ENCODE assay signal across 7 cellular contexts in the genomic region with DNA sequence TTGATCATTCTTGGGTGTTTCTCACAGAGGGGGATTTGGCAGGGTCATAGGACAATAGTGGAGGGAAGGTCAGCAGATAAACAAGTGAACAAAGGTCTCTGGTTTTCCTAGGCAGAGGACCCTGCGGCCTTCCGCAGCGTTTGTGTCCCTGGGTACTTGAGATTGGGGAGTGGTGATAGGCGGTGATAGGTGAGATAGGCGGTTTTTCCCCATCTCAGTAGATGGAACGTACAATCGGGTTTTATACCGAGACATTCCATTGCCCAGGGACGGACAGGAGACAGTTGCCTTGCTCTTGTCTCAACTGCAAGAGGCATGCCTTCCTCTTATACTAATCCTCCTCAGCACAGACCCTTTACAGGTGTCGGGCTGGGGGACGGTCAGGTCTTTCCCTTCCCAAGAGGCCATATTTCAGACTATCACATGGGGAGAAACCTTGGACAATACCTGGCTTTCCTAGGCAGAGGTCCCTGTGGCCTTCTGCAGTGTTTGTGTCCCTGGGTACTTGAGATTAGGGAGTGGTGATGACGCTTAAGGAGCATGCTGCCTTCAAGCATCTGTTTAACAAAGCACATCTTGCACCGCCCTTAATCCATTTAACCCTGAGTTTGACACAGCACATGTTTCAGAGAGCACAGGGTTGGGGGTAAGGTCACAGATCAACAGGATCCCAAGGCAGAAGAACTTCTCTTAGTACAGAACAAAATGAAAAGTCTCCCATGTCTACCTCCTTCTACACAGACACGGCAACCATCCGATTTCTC.
DNase-seq lines count a peak whose midpoint lies in the region; ATAC-seq and TF ChIP-seq lines count a peak whose summit lies in the region.
"Not testable (repeated sequence)": the region's sequence is repeated elsewhere in the genome, so short reads cannot be mapped to it uniquely, and the experiment has no call there.

No MANE protein-coding gene starts in this region.

- H3K27me3 ChIP-seq in IMR-90 (ENCODE audit: control insufficient read depth, insufficient read depth, low read length); cardiac muscle cell; neural cell (ENCODE audit: insufficient read depth, low read depth, low read length): not testable (repeated sequence)

- peaks cover 51% of the 10 kb centered on the region for H3K4me1 Mint-ChIP-seq in activated CD4-positive, alpha-beta T cell treated with anti-CD3 and anti-CD28 coated beads, Interleukin-2, amount 10 ng/mL, durations not matched to agents 7 days and 5 days
- peaks cover 46% of the 10 kb centered on the region for H3K4me1 Mint-ChIP-seq in activated naive CD8-positive, alpha-beta T cell treated with anti-CD3 and anti-CD28 coated beads, Interleukin-2, amount 10 ng/mL, durations not matched to agents 7 days and 5 days

- not testable (repeated sequence) for H2AK5ac ChIP-seq in IMR-90 (ENCODE audit: low read depth, low read length)

- H3K9me3 ChIP-seq in IMR-90 (ENCODE audit: control insufficient read depth, insufficient read depth, low read length); OCI-LY7 (ENCODE audit: low read length); cardiac muscle cell (ENCODE audit: low read depth); neural cell (ENCODE audit: low read length): not testable (repeated sequence)

- not testable (repeated sequence) for H3K9me3 Mint-ChIP-seq in activated CD4-positive, alpha-beta T cell treated with anti-CD3 and anti-CD28 coated beads, Interleukin-2, amount 10 ng/mL, durations not matched to agents 7 days and 5 days; activated naive CD8-positive, alpha-beta T cell treated with anti-CD3 and anti-CD28 coated beads, Interleukin-2, amount 10 ng/mL, durations not matched to agents 7 days and 5 days

- H3F3A ChIP-seq in neural cell (ENCODE audit: insufficient read depth, low read length, poor library complexity, severe bottlenecking): not testable (repeated sequence)

- H3K27ac ChIP-seq in IMR-90 (ENCODE audit: insufficient read depth, low read length); cardiac muscle cell; neural cell (ENCODE audit: low read length): not testable (repeated sequence)
- peak overlapping the region; percentile 93 for H3K27ac ChIP-seq in OCI-LY7 (ENCODE audit: low read depth, low read length, poor library complexity, severe bottlenecking)

- DNase-seq in DMS153 (lab: John Stamatoyannopoulos, UW): peak; percentile 38
- DNase-seq in IMR-90; OCI-LY7 (ENCODE audit: low spot score); activated CD4-positive, alpha-beta T cell treated with anti-CD3 and anti-CD28 coated beads, Interleukin-2, amount 10 ng/mL, durations not matched to agents 7 days and 5 days; activated naive CD8-positive, alpha-beta T cell treated with anti-CD3 and anti-CD28 coated beads, Interleukin-2, amount 10 ng/mL, durations not matched to agents 7 days and 5 days; cardiac muscle cell (ENCODE audit: low read depth in 1 of 2, low spot score in 1 of 2): not testable (repeated sequence)

- not testable (repeated sequence) for H4K91ac ChIP-seq in IMR-90 (ENCODE audit: insufficient read depth, low read depth, low read length)

- in situ Hi-C loops in IMR-90 (cut with MboI; ENCODE audit: low sequenced_read_pairs): loop anchor here (25.0 kb wide), 1 partner anchor 1614 kb away; a partner anchor contains a TSS

- H2BK15ac ChIP-seq in IMR-90 (ENCODE audit: low read depth, low read length): not testable (repeated sequence)

- H3K23ac ChIP-seq in IMR-90 (ENCODE audit: low read depth, low read length): not testable (repeated sequence)

- not testable (repeated sequence) for H3K9ac ChIP-seq in IMR-90 (ENCODE audit: low read depth, low read length); neural cell (ENCODE audit: low read length)

- peak overlapping the region; percentile 63 for H3K4me3 Mint-ChIP-seq in activated CD4-positive, alpha-beta T cell treated with anti-CD3 and anti-CD28 coated beads, Interleukin-2, amount 10 ng/mL, durations not matched to agents 7 days and 5 days
- peak overlapping the region; percentile 69 for H3K4me3 Mint-ChIP-seq in activated naive CD8-positive, alpha-beta T cell treated with anti-CD3 and anti-CD28 coated beads, Interleukin-2, amount 10 ng/mL, durations not matched to agents 7 days and 5 days

- H4K5ac ChIP-seq in IMR-90 (ENCODE audit: low read depth, low read length): not testable (repeated sequence)

- H3K4me1 ChIP-seq in IMR-90 (ENCODE audit: control insufficient read depth, insufficient read depth, low read length); cardiac muscle cell (ENCODE audit: low read depth): not testable (repeated sequence)
- H3K4me1 ChIP-seq in OCI-LY7 (ENCODE audit: insufficient read depth, low read length, poor library complexity, severe bottlenecking): peaks cover 49% of the 10 kb centered on the region

- H3K36me3 ChIP-seq in IMR-90 (ENCODE audit: control insufficient read depth, insufficient read depth, low read length); OCI-LY7 (ENCODE audit: insufficient read depth, low read length); cardiac muscle cell; neural cell (ENCODE audit: insufficient read depth, low read length): not testable (repeated sequence)

- H2AFZ ChIP-seq in IMR-90 (replicated peaks; ENCODE audit: low read length, poor library complexity); OCI-LY7 (ENCODE audit: low read length); neural cell (ENCODE audit: low read depth, low read length): not testable (repeated sequence)

- peak overlapping the region; percentile 71 for H3K4me2 ChIP-seq in IMR-90 (ENCODE audit: low read depth, low read length)
- H3K4me2 ChIP-seq in OCI-LY7 (ENCODE audit: low read length); neural cell (ENCODE audit: low read length): not testable (repeated sequence)

- H3K79me1 ChIP-seq in IMR-90 (ENCODE audit: low read depth in 1 of 2, low read length in 2 of 2): not testable (repeated sequence)

- not testable (repeated sequence) for H3K9me1 ChIP-seq in IMR-90 (ENCODE audit: insufficient read depth, low read length)

- TF ChIP-seq RAD21 in IMR-90 (IDR thresholded peaks at IDR 0.05; ENCODE audit: low read length); neural cell (conservative IDR thresholded peaks at IDR 0.05): not testable (repeated sequence)

- not testable (repeated sequence) for ATAC-seq in IMR-90 (ENCODE audit: low read depth); activated naive CD8-positive, alpha-beta T cell treated with anti-CD3 and anti-CD28 coated beads, Interleukin-2, amount 10 ng/mL, durations not matched to agents 7 days and 5 days (ENCODE audit: low read depth)

- H3K18ac ChIP-seq in IMR-90 (ENCODE audit: low read depth, low read length): not testable (repeated sequence)

- H3K4ac ChIP-seq in IMR-90 (ENCODE audit: low read depth, low read length): not testable (repeated sequence)

- H3K14ac ChIP-seq in IMR-90 (replicated peaks; ENCODE audit: low read depth, low read length): not testable (repeated sequence)

- not testable (repeated sequence) for H3K4me3 ChIP-seq in IMR-90 (ENCODE audit: insufficient read depth, low read depth, low read length); OCI-LY7 (ENCODE audit: low read depth, low read length, poor library complexity, severe bottlenecking)
- peak overlapping the region; percentile 74 for H3K4me3 ChIP-seq in cardiac muscle cell
- peak overlapping the region; percentile 23 for H3K4me3 ChIP-seq in neural cell (ENCODE audit: low read length)

- not testable (repeated sequence) for H2BK120ac ChIP-seq in IMR-90 (ENCODE audit: low read depth, low read length)

- H3K36me3 Mint-ChIP-seq in activated CD4-positive, alpha-beta T cell treated with anti-CD3 and anti-CD28 coated beads, Interleukin-2, amount 10 ng/mL, durations not matched to agents 7 days and 5 days (ENCODE audit: low read depth): peaks cover 18% of the 10 kb centered on the region
- not testable (repeated sequence) for H3K36me3 Mint-ChIP-seq in activated naive CD8-positive, alpha-beta T cell treated with anti-CD3 and anti-CD28 coated beads, Interleukin-2, amount 10 ng/mL, durations not matched to agents 7 days and 5 days

- not testable (repeated sequence) for H2AK9ac ChIP-seq in IMR-90 (replicated peaks; ENCODE audit: low read depth, low read length, poor library complexity)

- H3K9me2 ChIP-seq in OCI-LY7 (ENCODE audit: insufficient read depth, low read length); neural cell (ENCODE audit: insufficient read depth, low read length): not testable (repeated sequence)

- not testable (repeated sequence) for H3K79me2 ChIP-seq in OCI-LY7 (ENCODE audit: insufficient read depth, low read depth, low read length)
- peaks cover 21% of the 10 kb centered on the region for H3K79me2 ChIP-seq in neural cell (replicated peaks; ENCODE audit: insufficient read depth, low read length)

- H3K56ac ChIP-seq in IMR-90 (ENCODE audit: extremely low read depth, insufficient read depth, low read length): not testable (repeated sequence)

- CTCF ChIA-PET in IMR-90 (lab: Yijun Ruan, JAX): interaction anchor here (2.6 kb wide), 1 partner anchor 69 kb away, joined by 8 read pairs; no protein-coding TSS in a partner anchor
- CTCF ChIA-PET in OCI-LY7 (lab: Charles Lee; ENCODE audit: unreplicated experiment): not testable (repeated sequence)
- CTCF ChIA-PET in activated CD4-positive, alpha-beta T cell treated with anti-CD3 and anti-CD28 coated beads, Interleukin-2, amount 10 ng/mL, durations not matched to agents 7 days and 5 days (lab: Charles Lee): interaction anchor here (1.6 kb wide), 1 partner anchor 9 kb away, joined by 6 read pairs; no protein-coding TSS in a partner anchor

- H2BK20ac ChIP-seq in IMR-90 (ENCODE audit: low read depth, low read length): not testable (repeated sequence)

- TF ChIP-seq EP300 in neural cell (conservative IDR thresholded peaks at IDR 0.05; ENCODE audit: poor library complexity, severe bottlenecking): not testable (repeated sequence)

- H4K20me1 ChIP-seq in IMR-90 (ENCODE audit: insufficient read depth, low read length); OCI-LY7 (ENCODE audit: insufficient read depth, low read length); neural cell (ENCODE audit: insufficient read depth): not testable (repeated sequence)

- no CpG with 5 or more reads among the region's 15 CpGs for WGBS in IMR-90 (ENCODE audit: extremely low coverage in 2 of 2, insufficient read length in 1 of 2), 2 experiments

- dilution Hi-C loops in IMR-90 (cut with HindIII; ENCODE audit: low sequenced_read_pairs, unreplicated experiment): not testable (repeated sequence)

- BruUV-seq in IMR-90 (replicated peaks; lab: Mats Ljungman, UMichigan); OCI-LY7 (replicated peaks; lab: Mats Ljungman, UMichigan): not testable (repeated sequence)

- not testable (repeated sequence) for TF ChIP-seq CTCF in IMR-90 (conservative IDR thresholded peaks at IDR 0.05; ENCODE audit: low read depth, low read length); OCI-LY7 (conservative IDR thresholded peaks at IDR 0.05; ENCODE audit: low read length); cardiac muscle cell (IDR thresholded peaks at IDR 0.05; ENCODE audit: low read depth, low read length); neural cell (IDR thresholded peaks at IDR 0.05; ENCODE audit: poor library complexity, severe bottlenecking)

- intact Hi-C loops in IMR-90 (cut with micrococcal nuclease); OCI-LY7 (cut with micrococcal nuclease; ENCODE audit: unreplicated experiment): not testable (repeated sequence)

- H4K8ac ChIP-seq in IMR-90 (ENCODE audit: low read depth in 2 of 2, low read length in 2 of 2): not testable (repeated sequence)

- H3K27me3 Mint-ChIP-seq in activated CD4-positive, alpha-beta T cell treated with anti-CD3 and anti-CD28 coated beads, Interleukin-2, amount 10 ng/mL, durations not matched to agents 7 days and 5 days; activated naive CD8-positive, alpha-beta T cell treated with anti-CD3 and anti-CD28 coated beads, Interleukin-2, amount 10 ng/mL, durations not matched to agents 7 days and 5 days: not testable (repeated sequence)

- H3K27ac Mint-ChIP-seq in activated CD4-positive, alpha-beta T cell treated with anti-CD3 and anti-CD28 coated beads, Interleukin-2, amount 10 ng/mL, durations not matched to agents 7 days and 5 days: peak overlapping the region; percentile 99
- peak overlapping the region; percentile 99 for H3K27ac Mint-ChIP-seq in activated naive CD8-positive, alpha-beta T cell treated with anti-CD3 and anti-CD28 coated beads, Interleukin-2, amount 10 ng/mL, durations not matched to agents 7 days and 5 days

- H2BK5ac ChIP-seq in IMR-90 (ENCODE audit: low read depth, low read length, poor library complexity, severe bottlenecking): not testable (repeated sequence)

- not testable (repeated sequence) for TF ChIP-seq POLR2A in IMR-90 (IDR thresholded peaks at IDR 0.05; ENCODE audit: low read depth, low read length)

- POLR2A ChIA-PET in IMR-90 (lab: Charles Lee; ENCODE audit: unreplicated experiment): not testable (repeated sequence)
- POLR2A ChIA-PET in OCI-LY7 (lab: Charles Lee): interaction anchor here (1.4 to 9.2 kb wide), 5 partner anchors 9 to 64 kb away, joined by 3 to 447 read pairs (median 116); a partner anchor contains a TSS
- POLR2A ChIA-PET in activated CD4-positive, alpha-beta T cell treated with anti-CD3 and anti-CD28 coated beads, Interleukin-2, amount 10 ng/mL, durations not matched to agents 7 days and 5 days (lab: Charles Lee): interaction anchor here (0.7 to 4.6 kb wide), 6 partner anchors 40 to 1800 kb away, joined by 3 to 114 read pairs (median 20); a partner anchor contains a TSS
- POLR2A ChIA-PET in activated naive CD8-positive, alpha-beta T cell treated with anti-CD3 and anti-CD28 coated beads, Interleukin-2, amount 10 ng/mL, durations not matched to agents 7 days and 5 days (lab: Charles Lee): interaction anchor here (0.8 to 9.2 kb wide), 10 partner anchors 9 to 1806 kb away, joined by 3 to 592 read pairs (median 52); a partner anchor contains a TSS
